11 cellular contexts compared by ENCODE assay signal in the genomic region with DNA sequence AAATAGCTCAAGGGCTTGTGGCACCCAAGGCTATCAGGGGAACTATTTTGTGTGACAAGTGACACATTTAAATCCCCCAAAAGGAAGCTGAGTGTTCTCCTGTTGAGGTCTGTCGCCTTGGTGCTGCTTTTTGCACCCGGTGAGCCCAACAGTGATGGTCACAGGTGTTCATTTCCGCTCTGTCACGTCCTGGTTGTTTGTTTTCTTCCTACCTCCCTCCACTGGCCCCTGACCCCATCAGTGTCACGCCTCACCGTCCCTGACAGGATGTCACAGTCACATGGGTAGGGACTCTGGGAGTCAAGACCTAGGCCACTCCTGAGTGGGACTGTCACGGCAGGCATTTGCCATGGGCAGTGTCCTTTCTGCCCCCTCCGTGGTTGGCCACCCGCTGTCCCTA. TPM values are rescaled to one million over a fixed set of nuclear protein-coding genes. Genes with fewer than 3 reads are reported as not detected.
DNase-seq lines count a peak whose midpoint lies in the region; ATAC-seq and TF ChIP-seq lines count a peak whose summit lies in the region.
"Had no signal": no experiment of that assay in that cellular context is flagged by ENCODE, and none has a peak within 500 bp of the region (broad histone marks: within the 10 kb centered on the region; RNA-seq: fewer than 3 reads in every experiment).

No MANE protein-coding gene starts in this region.

- CTCF ChIA-PET in activated CD8-positive, alpha-beta memory T cell treated with anti-CD3 and anti-CD28 coated beads, Interleukin-2, amount 10 ng/mL, durations not matched to agents 7 days and 5 days (lab: Charles Lee): interaction anchor here (0.7 to 1.9 kb wide), 4 partner anchors 11 to 212 kb away, joined by 3 to 11 read pairs (median 4); partner anchors contain the start of gene SLCO3A1

- 78 to 82% methylated on average over 9 of the region's 9 CpGs for WGBS in lower leg skin, 2 donors

- no peak overlapping the region for H3K27ac Mint-ChIP-seq in activated CD8-positive, alpha-beta memory T cell treated with anti-CD3 and anti-CD28 coated beads, Interleukin-2, amount 10 ng/mL, durations not matched to agents 7 days and 5 days

- H3K4me2 ChIP-seq in OCI-LY1 (ENCODE audit: low read length): no peak overlapping the region

- H4K20me1 ChIP-seq in OCI-LY1 (ENCODE audit: insufficient read depth, low read length): no peaks in the 10 kb centered on the region

- no peaks in the 10 kb centered on the region for H3K27me3 ChIP-seq in OCI-LY1 (ENCODE audit: insufficient read depth, low read length)
- H3K27me3 ChIP-seq in brain microvascular endothelial cell (replicated peaks): no peaks in the 10 kb centered on the region

- H3K9ac ChIP-seq in OCI-LY1 (ENCODE audit: low read length): no peak overlapping the region

- TF ChIP-seq CTCF in OCI-LY1 (IDR thresholded peaks at IDR 0.05; ENCODE audit: low read length) (no peak), lower leg skin (IDR thresholded peaks at IDR 0.05) (no peak), brain microvascular endothelial cell (IDR thresholded peaks at IDR 0.05; ENCODE audit: low read depth, low read length, missing control alignments) (no peak)

- H3K36me3 ChIP-seq in OCI-LY1 (ENCODE audit: insufficient read depth, low read length) (no peaks in the 10 kb centered on the region), brain microvascular endothelial cell (replicated peaks) (no peaks in the 10 kb centered on the region)

- intact Hi-C loops in Right ventricle myocardium superior (cut with DNase I) (loop anchor here (5.0 kb wide), 1 partner anchor 78 kb away; no protein-coding TSS in a partner anchor), lower leg skin (cut with DNase I; ENCODE audit: low total_unique reads) (no loop called here)

- peaks cover 40% of the 10 kb centered on the region for H3K4me1 ChIP-seq in OCI-LY1 (ENCODE audit: insufficient read depth, low read length, severe bottlenecking)

- peaks cover 68% of the 10 kb centered on the region for H3K4me1 Mint-ChIP-seq in activated CD8-positive, alpha-beta memory T cell treated with anti-CD3 and anti-CD28 coated beads, Interleukin-2, amount 10 ng/mL, durations not matched to agents 7 days and 5 days

- H3K27ac ChIP-seq in OCI-LY1 (ENCODE audit: low read depth, low read length, poor library complexity, severe bottlenecking) (peak overlapping the region; percentile 2), temporal lobe (ENCODE audit: low read depth, low read length) (peak overlapping the region; percentile 69), brain microvascular endothelial cell (no peak overlapping the region)

- peak; percentile 56 for DNase-seq in activated CD8-positive, alpha-beta memory T cell treated with anti-CD3 and anti-CD28 coated beads, Interleukin-2, amount 10 ng/mL, durations not matched to agents 7 days and 5 days
- no peak for DNase-seq in activated CD8-positive, alpha-beta memory T cell treated with anti-CD3 and anti-CD28 coated beads, Interleukin-2, amount 50 U/mL, for 4 hours
- DNase-seq in Right ventricle myocardium superior (no peak), lower leg skin (ENCODE audit: low spot score in 2 of 2) (no peak), brain microvascular endothelial cell (no peak)
- DNase-seq: DND-41, H7, SHP77 treated with DMSO at 0.1 percent for 48 hours had no signal

- H3K4me3 ChIP-seq in OCI-LY1 (ENCODE audit: low read depth, low read length, poor library complexity, severe bottlenecking): no peak overlapping the region
- no peak overlapping the region for H3K4me3 ChIP-seq in lower leg skin (ENCODE audit: low read depth, poor library complexity, severe bottlenecking)
- H3K4me3 ChIP-seq in brain microvascular endothelial cell (ENCODE audit: low read depth, low read length): no peak overlapping the region

- no peak overlapping the region for H3K4me3 Mint-ChIP-seq in activated CD8-positive, alpha-beta memory T cell treated with anti-CD3 and anti-CD28 coated beads, Interleukin-2, amount 10 ng/mL, durations not matched to agents 7 days and 5 days

- ATAC-seq in activated CD8-positive, alpha-beta memory T cell treated with anti-CD3 and anti-CD28 coated beads, Interleukin-2, amount 10 ng/mL, durations not matched to agents 7 days and 5 days: peak; percentile 33
- ATAC-seq in Right ventricle myocardium superior (ENCODE audit: poor library complexity) (peak; percentile 36), GM19035 (IDR thresholded peaks at IDR 0.05; ENCODE audit: unreplicated experiment) (no peak)

- H3K9me3 Mint-ChIP-seq in activated CD8-positive, alpha-beta memory T cell treated with anti-CD3 and anti-CD28 coated beads, Interleukin-2, amount 10 ng/mL, durations not matched to agents 7 days and 5 days (ENCODE audit: low read depth): no peaks in the 10 kb centered on the region

- H3K27me3 Mint-ChIP-seq in activated CD8-positive, alpha-beta memory T cell treated with anti-CD3 and anti-CD28 coated beads, Interleukin-2, amount 10 ng/mL, durations not matched to agents 7 days and 5 days: no peaks in the 10 kb centered on the region

- in situ Hi-C loops in brain microvascular endothelial cell (cut with HindIII; ENCODE audit: low pct_ligation_motif_present, low sequenced_read_pairs): no loop called here

- no peaks in the 10 kb centered on the region for H3F3A ChIP-seq in OCI-LY1 (ENCODE audit: insufficient read depth, low read length)

- no peaks in the 10 kb centered on the region for H3K9me2 ChIP-seq in OCI-LY1 (ENCODE audit: low read depth, low read length)

- H3K9me3 ChIP-seq in OCI-LY1 (ENCODE audit: low read length): no peaks in the 10 kb centered on the region

- H3K79me2 ChIP-seq in OCI-LY1 (ENCODE audit: insufficient read depth, low read length): no peaks in the 10 kb centered on the region

- no peak for TF ChIP-seq POLR2A in lower leg skin (IDR thresholded peaks at IDR 0.05)

- H3K36me3 Mint-ChIP-seq in activated CD8-positive, alpha-beta memory T cell treated with anti-CD3 and anti-CD28 coated beads, Interleukin-2, amount 10 ng/mL, durations not matched to agents 7 days and 5 days: peaks cover 7% of the 10 kb centered on the region

- H2AFZ ChIP-seq in OCI-LY1 (ENCODE audit: low read length): no peak overlapping the region

RNA-seq across cellular contexts. Expression of gene SLCO3A1, which starts 11.2 kb away (rescaled TPM):
- total RNA-seq in activated CD8-positive, alpha-beta memory T cell treated with anti-CD3 and anti-CD28 coated beads, Interleukin-2, amount 10 ng/mL, durations not matched to agents 7 days and 5 days: 10 to 100 TPM; 20.8 to 32.0 TPM
- total RNA-seq in Right ventricle myocardium superior: 46.6 TPM
- 9.3 TPM for total RNA-seq in temporal lobe
- 10 to 100 TPM; 23.1 to 62.8 (median 35.1) TPM for total RNA-seq in lower leg skin
